In genomic region chrX:1075156-1075555, GRCh38 we compare ENCODE assay signal across 18 cellular contexts.
DNase-seq lines count a peak whose midpoint lies in the region; ATAC-seq, FAIRE-seq and TF ChIP-seq lines count a peak whose summit lies in the region.
"Had no signal": no experiment of that assay in that cellular context is flagged by ENCODE, and none has a peak within 500 bp of the region (broad histone marks: within the 10 kb centered on the region; RNA-seq: fewer than 3 reads in every experiment).

No MANE protein-coding gene starts in this region.

- peak overlapping the region; percentile 70 for H3K4me3 Mint-ChIP-seq in natural killer cell
- no peak overlapping the region for H3K4me3 Mint-ChIP-seq in natural killer cell treated with Interleukin-12 subunit alpha and Interleukin-12 subunit beta and Interleukin-15 and Interleukin-18, amount 100 ng/mL, for 72 hours
- H3K4me3 Mint-ChIP-seq in activated CD4-positive, alpha-beta T cell treated with anti-CD3 and anti-CD28 coated beads, Interleukin-2, amount 10 ng/mL, durations not matched to agents 24 days and 14 days = no peak overlapping the region

- TF ChIP-seq POLR2A in HepG2 (IDR thresholded peaks at IDR 0.05; ENCODE audit: insufficient read depth in 1 of 2, low read depth in 2 of 2, low read length in 2 of 2) (no peak), sigmoid colon (IDR thresholded peaks at IDR 0.05) (no peak)

- no peak for FAIRE-seq in HepG2 (lab: Jason Lieb, UNC)
- FAIRE-seq: GM12878, GM18507, H54 had no signal

- TF ChIP-seq EP300 in HepG2 (IDR thresholded peaks at IDR 0.05; ENCODE audit: low read depth in 2 of 2, low read length in 2 of 2) (no peak), HepG2 (CRISPR knock-in tag; IDR thresholded peaks at IDR 0.05; ENCODE audit: borderline replicate concordance) (no peak), sigmoid colon (IDR thresholded peaks at IDR 0.05) (no peak)

- TF ChIP-seq RAD21 in HepG2 (CRISPR knock-in tag; IDR thresholded peaks at IDR 0.05) = no peak

- H3K36me3 Mint-ChIP-seq in natural killer cell = peaks cover 10% of the 10 kb centered on the region
- H3K36me3 Mint-ChIP-seq in natural killer cell treated with Interleukin-12 subunit alpha and Interleukin-12 subunit beta and Interleukin-15 and Interleukin-18, amount 100 ng/mL, for 72 hours = no peaks in the 10 kb centered on the region
- H3K36me3 Mint-ChIP-seq in activated CD4-positive, alpha-beta T cell treated with anti-CD3 and anti-CD28 coated beads, Interleukin-2, amount 10 ng/mL, durations not matched to agents 24 days and 14 days (ENCODE audit: low read depth) = no peaks in the 10 kb centered on the region

- in situ Hi-C loops in HepG2 (cut with HindIII; ENCODE audit: extremely low pct_ligation_motif_present, low pct_unique_long_range_greater_than_20kb) = no loop called here

- H4K20me1 ChIP-seq in HepG2 (ENCODE audit: insufficient read depth, low read length) = no peaks in the 10 kb centered on the region
- H4K20me1 ChIP-seq: BLaER1 treated with 17β-estradiol and CSF1 and Interleukin-3, amounts not matched to agents 10 nM and 100 nM had no signal

- H3K4me3 ChIP-seq in HepG2 (replicated peaks in 1 of 3; ENCODE audit: insufficient read depth in 1 of 3, low read depth in 2 of 3, low read length in 3 of 3) (no peak overlapping the region), sigmoid colon (no peak overlapping the region)
- H3K4me3 ChIP-seq: BLaER1 treated with 17β-estradiol and CSF1 and Interleukin-3, amounts not matched to agents 10 nM and 100 nM; GM12878; GM23248 had no signal

- H3K4me2 ChIP-seq in HepG2 (ENCODE audit: low read depth, low read length) = no peak overlapping the region
- H3K4me2 ChIP-seq: BLaER1 treated with 17β-estradiol and CSF1 and Interleukin-3, amounts not matched to agents 10 nM and 100 nM had no signal

- H3K9me3 ChIP-seq in HepG2 (ENCODE audit: low read length) = no peaks in the 10 kb centered on the region
- H3K9me3 ChIP-seq in sigmoid colon = peaks cover 0 to 6% (median 2%) of the 10 kb centered on the region in 4 donors

- H3K9me3 Mint-ChIP-seq in natural killer cell = peaks cover 6 to 7% of the 10 kb centered on the region in 2 donors
- peaks cover 9% of the 10 kb centered on the region for H3K9me3 Mint-ChIP-seq in natural killer cell treated with Interleukin-12 subunit alpha and Interleukin-12 subunit beta and Interleukin-15 and Interleukin-18, amount 100 ng/mL, for 72 hours
- peaks cover 18% of the 10 kb centered on the region for H3K9me3 Mint-ChIP-seq in activated CD4-positive, alpha-beta T cell treated with anti-CD3 and anti-CD28 coated beads, Interleukin-2, amount 10 ng/mL, durations not matched to agents 24 days and 14 days

- no peak overlapping the region for H2AFZ ChIP-seq in HepG2 (ENCODE audit: low read length)
- H2AFZ ChIP-seq: GM23248 had no signal

- BruUV-seq in HepG2 (replicated peaks; lab: Mats Ljungman, UMichigan) = no TSS peak

- intact Hi-C loops in natural killer cell (cut with micrococcal nuclease) (no loop called here), HepG2 (cut with micrococcal nuclease; ENCODE audit: unreplicated experiment) (no loop called here), sigmoid colon (cut with DNase I) (no loop called here)
- intact Hi-C loops in activated CD4-positive, alpha-beta T cell treated with anti-CD3 and anti-CD28 coated beads, Interleukin-2, amount 10 ng/mL, durations not matched to agents 24 days and 14 days (cut with micrococcal nuclease) = loop anchor here (10.0 kb wide), 1 partner anchor 160 kb away; no protein-coding TSS in a partner anchor

- CTCF ChIA-PET in HepG2 (lab: Yijun Ruan, JAX; ENCODE audit: low intra/inter-chr PET ratio, low total read pairs) = no interaction called here

- H3K36me3 ChIP-seq in HepG2 (replicated peaks in 1 of 2; ENCODE audit: control insufficient read depth in 1 of 2, insufficient read depth in 2 of 2, low read length in 2 of 2) (no peaks in the 10 kb centered on the region), sigmoid colon (no peaks in the 10 kb centered on the region)
- H3K36me3 ChIP-seq: BLaER1 treated with 17β-estradiol and CSF1 and Interleukin-3, amounts not matched to agents 10 nM and 100 nM had no signal

- no peaks in the 10 kb centered on the region for H3K4me1 ChIP-seq in HepG2 (ENCODE audit: insufficient read depth, low read length)
- no peaks in the 10 kb centered on the region for H3K4me1 ChIP-seq in sigmoid colon

- peaks cover 0 to 11% of the 10 kb centered on the region in 2 donors for H3K4me1 Mint-ChIP-seq in natural killer cell
- peaks cover 0 to 5% of the 10 kb centered on the region in 2 donors for H3K4me1 Mint-ChIP-seq in natural killer cell treated with Interleukin-12 subunit alpha and Interleukin-12 subunit beta and Interleukin-15 and Interleukin-18, amount 100 ng/mL, for 72 hours (ENCODE audit: low read depth in 2 of 2)
- peaks cover 6% of the 10 kb centered on the region for H3K4me1 Mint-ChIP-seq in activated CD4-positive, alpha-beta T cell treated with anti-CD3 and anti-CD28 coated beads, Interleukin-2, amount 10 ng/mL, durations not matched to agents 24 days and 14 days

- 4% methylated on average over 3 of the region's 7 CpGs for WGBS in HepG2 (ENCODE audit: low lambda C conversion rate)
- WGBS in sigmoid colon, 2 donors = 70 to 83% methylated on average over 7 of the region's 7 CpGs

- DNase-seq in natural killer cell (no peak), HepG2 (ENCODE audit: low spot score) (no peak), sigmoid colon (peak; percentile 40), NCI-H128 (lab: John Stamatoyannopoulos, UW; ENCODE audit: unreplicated experiment) (no peak)
- DNase-seq in natural killer cell treated with Interleukin-12 subunit alpha and Interleukin-12 subunit beta and Interleukin-15 and Interleukin-18, amount 100 ng/mL, for 72 hours (ENCODE audit: low spot score) = no peak
- no peak for DNase-seq in activated CD4-positive, alpha-beta T cell treated with anti-CD3 and anti-CD28 coated beads, Interleukin-2, amount 10 ng/mL, durations not matched to agents 24 days and 14 days
- DNase-seq: 8988T; AML-193; CD4-positive, CD25-positive, alpha-beta regulatory T cell; DMS79; GM23248; IMR-90 had no signal

- POLR2A ChIA-PET in HepG2 (lab: Yijun Ruan, JAX) = no interaction called here

- no peak overlapping the region for H3K27ac ChIP-seq in HepG2 (ENCODE audit: extremely low read length, insufficient read depth, low read length)
- H3K27ac ChIP-seq in sigmoid colon = no peak overlapping the region
- H3K27ac ChIP-seq: BLaER1 treated with 17β-estradiol and CSF1 and Interleukin-3, amounts not matched to agents 10 nM and 100 nM; GM23248 had no signal

- peaks cover 0 to 4% of the 10 kb centered on the region in 2 experiments; a peak in 1 of 5 replicates for H3K27me3 ChIP-seq in HepG2 (ENCODE audit: control insufficient read depth in 1 of 2, insufficient read depth in 2 of 2, low read length in 2 of 2)
- no peaks in the 10 kb centered on the region for H3K27me3 ChIP-seq in sigmoid colon

- peak overlapping the region; percentile 84 to 90 for H3K27ac Mint-ChIP-seq in natural killer cell
- no peak overlapping the region for H3K27ac Mint-ChIP-seq in natural killer cell treated with Interleukin-12 subunit alpha and Interleukin-12 subunit beta and Interleukin-15 and Interleukin-18, amount 100 ng/mL, for 72 hours
- H3K27ac Mint-ChIP-seq in activated CD4-positive, alpha-beta T cell treated with anti-CD3 and anti-CD28 coated beads, Interleukin-2, amount 10 ng/mL, durations not matched to agents 24 days and 14 days = no peak overlapping the region

- TF ChIP-seq CTCF in natural killer cell (IDR thresholded peaks at IDR 0.05) (no peak), HepG2 (CRISPR knock-in tag; IDR thresholded peaks at IDR 0.05) (no peak), sigmoid colon (IDR thresholded peaks at IDR 0.05) (no peak)

- H3K9ac ChIP-seq in HepG2 (ENCODE audit: insufficient read depth, low read depth, low read length) = no peak overlapping the region
- H3K9ac ChIP-seq: BLaER1 treated with 17β-estradiol and CSF1 and Interleukin-3, amounts not matched to agents 10 nM and 100 nM; GM23248 had no signal

- H3K27me3 Mint-ChIP-seq in natural killer cell (ENCODE audit: low read depth in 2 of 2) = peaks cover 6 to 16% of the 10 kb centered on the region in 2 donors
- peaks cover 0 to 8% of the 10 kb centered on the region in 2 donors for H3K27me3 Mint-ChIP-seq in natural killer cell treated with Interleukin-12 subunit alpha and Interleukin-12 subunit beta and Interleukin-15 and Interleukin-18, amount 100 ng/mL, for 72 hours
- peaks cover 4% of the 10 kb centered on the region for H3K27me3 Mint-ChIP-seq in activated CD4-positive, alpha-beta T cell treated with anti-CD3 and anti-CD28 coated beads, Interleukin-2, amount 10 ng/mL, durations not matched to agents 24 days and 14 days

- ATAC-seq in natural killer cell = no peak
- ATAC-seq in natural killer cell treated with Interleukin-12 subunit alpha and Interleukin-12 subunit beta and Interleukin-15 and Interleukin-18, amount 100 ng/mL, for 72 hours = no peak
- no peak for ATAC-seq in HepG2
- ATAC-seq in HG03520 (IDR thresholded peaks at IDR 0.05; ENCODE audit: unreplicated experiment) = no peak
- ATAC-seq: GM12878, HCT116 had no signal

- H3K79me2 ChIP-seq in HepG2 (ENCODE audit: insufficient read depth, low read length) = no peaks in the 10 kb centered on the region

TF ChIP-seq in HepG2, 621 proteins besides CTCF, POLR2A, EP300 and RAD21 (continues in another document):
- no peak for TF ChIP-seq ZFP91 (CRISPR knock-in tag; IDR thresholded peaks at IDR 0.05; ENCODE audit: borderline replicate concordance)

Comparison
In these comparisons a context has a peak if more than half of its experiments do, and no peak if none do; other contexts are left out.
1. H3K27ac Mint-ChIP-seq: peak in natural killer cell (2 of 2); none in natural killer cell treated with Interleukin-12 subunit alpha and Interleukin-12 subunit beta and Interleukin-15 and Interleukin-18, amount 100 ng/mL, for 72 hours (0 of 2) and activated CD4-positive, alpha-beta T cell treated with anti-CD3 and anti-CD28 coated beads, Interleukin-2, amount 10 ng/mL, durations not matched to agents 24 days and 14 days (single experiment).